Comparison of ENCODE assay signal across 8 cellular contexts in the genomic region with DNA sequence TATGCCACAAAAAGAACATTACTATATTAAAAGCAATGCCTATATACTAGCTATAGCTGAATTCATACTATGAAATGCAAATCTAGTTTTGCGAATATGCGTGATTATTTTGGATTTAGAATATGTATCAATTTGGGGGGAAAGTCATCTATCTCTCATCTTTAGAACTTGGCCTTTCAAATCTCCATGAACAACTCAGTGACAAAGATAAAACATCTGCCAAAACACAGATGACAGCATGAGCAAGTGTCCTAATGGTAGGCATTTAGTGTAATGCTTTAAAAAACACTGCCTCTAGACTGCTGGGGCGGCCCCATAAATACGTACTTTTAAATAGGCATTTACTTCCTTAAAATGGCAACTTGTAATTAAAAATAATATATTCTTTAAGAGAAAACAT.
DNase-seq lines count a peak whose midpoint lies in the region; ATAC-seq and TF ChIP-seq lines count a peak whose summit lies in the region.
"Had no signal": no experiment of that assay in that cellular context is flagged by ENCODE, and none has a peak within 500 bp of the region (broad histone marks: within the 10 kb centered on the region; RNA-seq: fewer than 3 reads in every experiment).

No MANE protein-coding gene starts in this region.

- H3K9me3 ChIP-seq in DND-41 (ENCODE audit: insufficient read depth, low read length, severe bottlenecking) (no peaks in the 10 kb centered on the region), KOPT-K1 (ENCODE audit: insufficient read depth, low read length, poor library complexity, severe bottlenecking) (no peaks in the 10 kb centered on the region), neutrophil (no peaks in the 10 kb centered on the region)

- no peak overlapping the region for H2AFZ ChIP-seq in DND-41 (ENCODE audit: low read depth, low read length)

- H3K27me3 ChIP-seq in DND-41 (ENCODE audit: insufficient read depth, low read length, poor library complexity) = no peaks in the 10 kb centered on the region
- no peaks in the 10 kb centered on the region for H3K27me3 ChIP-seq in neutrophil

- H3K36me3 ChIP-seq in DND-41 (ENCODE audit: insufficient read depth, low read length) = peaks cover 15% of the 10 kb centered on the region
- peaks cover 47% of the 10 kb centered on the region for H3K36me3 ChIP-seq in KOPT-K1 (ENCODE audit: insufficient read depth, low read length)
- H3K36me3 ChIP-seq in neutrophil = no peaks in the 10 kb centered on the region
- H3K36me3 ChIP-seq: WERI-Rb-1 had no signal

- TF ChIP-seq CTCF in DND-41 (IDR thresholded peaks at IDR 0.05; ENCODE audit: borderline replicate concordance, extremely low read depth, low read length, poor library complexity, severe bottlenecking) (no peak), coronary artery (IDR thresholded peaks at IDR 0.05) (no peak), neutrophil (IDR thresholded peaks at IDR 0.05) (no peak)

- H3K4me2 ChIP-seq in DND-41 (ENCODE audit: insufficient read depth, low read length) = peak overlapping the region; percentile 83

- ATAC-seq in DND-41 (ENCODE audit: insufficient read depth, low read depth) (no peak), GM21825 (IDR thresholded peaks at IDR 0.05; ENCODE audit: unreplicated experiment) (no peak), HG03378 (IDR thresholded peaks at IDR 0.05; ENCODE audit: unreplicated experiment) (no peak)

- H3K4me1 ChIP-seq in DND-41 (ENCODE audit: insufficient read depth, low read length) (peaks cover 72% of the 10 kb centered on the region), neutrophil (ENCODE audit: control insufficient read depth in 1 of 2, insufficient read depth in 1 of 2, low read depth in 1 of 2, low read length in 1 of 2) (peaks cover 71 to 74% of the 10 kb centered on the region in 2 experiments)

- H3K4me3 ChIP-seq in DND-41 (ENCODE audit: low read depth in 1 of 2, low read length in 2 of 2) (peak overlapping the region in 1 of 2 experiments; percentile 64; a peak in 1 of 4 replicates), coronary artery (peak overlapping the region; percentile 91), neutrophil (ENCODE audit: low read depth in 1 of 2, low read length in 1 of 2) (peak overlapping the region; percentile 90 to 97)

- no peak overlapping the region for H3K9ac ChIP-seq in DND-41 (ENCODE audit: low read depth, low read length)

- peaks cover 36% of the 10 kb centered on the region; the same call in 1 of the 2 replicates for H4K20me1 ChIP-seq in DND-41 (ENCODE audit: insufficient read depth, low read length)

- DNase-seq in DND-41 = no peak
- DNase-seq in coronary artery (ENCODE audit: low spot score) = no peak
- no peak for DNase-seq in NCI-H1092 (lab: John Stamatoyannopoulos, UW)
- DNase-seq: WERI-Rb-1 had no signal

- peaks cover 77% of the 10 kb centered on the region for H3K79me2 ChIP-seq in DND-41 (ENCODE audit: insufficient read depth, low read length)

- peak overlapping the region; percentile 32; the same call in 1 of the 2 replicates for H3K27ac ChIP-seq in DND-41 (ENCODE audit: low read length)
- H3K27ac ChIP-seq in KOPT-K1 (ENCODE audit: low read depth, low read length, poor library complexity, severe bottlenecking) = peak overlapping the region; percentile 97
- H3K27ac ChIP-seq in coronary artery = peak overlapping the region in 1 of 2 donors; percentile 94
- H3K27ac ChIP-seq in neutrophil = peak overlapping the region; percentile 96
- H3K27ac ChIP-seq: WERI-Rb-1 had no signal
